ENCODE assay signal across 1 cellular context in genomic region chr12:122646568-122647220, GRCh38.
TF ChIP-seq lines count a peak whose summit lies in the region.

No MANE protein-coding gene starts in this region.

TF ChIP-seq in K562, 482 proteins besides CTCF, POLR2A, EP300 and RAD21 (continued from another document):
- TF ChIP-seq, protein P1, sequence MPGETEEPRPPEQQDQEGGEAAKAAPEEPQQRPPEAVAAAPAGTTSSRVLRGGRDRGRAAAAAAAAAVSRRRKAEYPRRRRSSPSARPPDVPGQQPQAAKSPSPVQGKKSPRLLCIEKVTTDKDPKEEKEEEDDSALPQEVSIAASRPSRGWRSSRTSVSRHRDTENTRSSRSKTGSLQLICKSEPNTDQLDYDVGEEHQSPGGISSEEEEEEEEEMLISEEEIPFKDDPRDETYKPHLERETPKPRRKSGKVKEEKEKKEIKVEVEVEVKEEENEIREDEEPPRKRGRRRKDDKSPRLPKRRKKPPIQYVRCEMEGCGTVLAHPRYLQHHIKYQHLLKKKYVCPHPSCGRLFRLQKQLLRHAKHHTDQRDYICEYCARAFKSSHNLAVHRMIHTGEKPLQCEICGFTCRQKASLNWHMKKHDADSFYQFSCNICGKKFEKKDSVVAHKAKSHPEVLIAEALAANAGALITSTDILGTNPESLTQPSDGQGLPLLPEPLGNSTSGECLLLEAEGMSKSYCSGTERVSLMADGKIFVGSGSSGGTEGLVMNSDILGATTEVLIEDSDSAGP (CRISPR knock-in tag; IDR thresholded peaks at IDR 0.05): no peak
- TF ChIP-seq NR0B1 (IDR thresholded peaks at IDR 0.05; ENCODE audit: partially characterized antibody) (no peak), HNRNPH1 (optimal IDR thresholded peaks at IDR 0.05; ENCODE audit: low read depth, low read length) (no peak), ZNF699 (CRISPR knock-in tag; IDR thresholded peaks at IDR 0.05; ENCODE audit: insufficient replicate concordance) (no peak), BRD4 (IDR thresholded peaks at IDR 0.05) (no peak), TRIM24 (IDR thresholded peaks at IDR 0.05) (peak in 1 of 2 experiments; percentile 23; a peak in 2 of 4 replicates), TRIM28 (IDR thresholded peaks at IDR 0.05) (no peak), ZNF3 (CRISPR knock-in tag; IDR thresholded peaks at IDR 0.05) (no peak), CEBPG (CRISPR knock-in tag; IDR thresholded peaks at IDR 0.05) (peak; percentile 87), CEBPG (tag; conservative IDR thresholded peaks at IDR 0.05 in 1 of 2, IDR thresholded peaks at IDR 0.05 in 1 of 2) (peak in 1 of 2 experiments; percentile 89; a peak in 2 of 4 replicates), FOXK2 (conservative IDR thresholded peaks at IDR 0.05 in 1 of 2, IDR thresholded peaks at IDR 0.05 in 1 of 2; ENCODE audit: low read depth in 2 of 2) (no peak), SMARCE1 (IDR thresholded peaks at IDR 0.05) (no peak), ELF1 (tag; IDR thresholded peaks at IDR 0.05) (no peak), ZNF436 (CRISPR knock-in tag; IDR thresholded peaks at IDR 0.05) (no peak), XRCC3 (IDR thresholded peaks at IDR 0.05) (no peak), USF2 (CRISPR knock-in tag; IDR thresholded peaks at IDR 0.05) (no peak)
- TF ChIP-seq, protein P2, sequence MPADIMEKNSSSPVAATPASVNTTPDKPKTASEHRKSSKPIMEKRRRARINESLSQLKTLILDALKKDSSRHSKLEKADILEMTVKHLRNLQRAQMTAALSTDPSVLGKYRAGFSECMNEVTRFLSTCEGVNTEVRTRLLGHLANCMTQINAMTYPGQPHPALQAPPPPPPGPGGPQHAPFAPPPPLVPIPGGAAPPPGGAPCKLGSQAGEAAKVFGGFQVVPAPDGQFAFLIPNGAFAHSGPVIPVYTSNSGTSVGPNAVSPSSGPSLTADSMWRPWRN (IDR thresholded peaks at IDR 0.05; ENCODE audit: low read depth): no peak
- TF ChIP-seq, protein P3, sequence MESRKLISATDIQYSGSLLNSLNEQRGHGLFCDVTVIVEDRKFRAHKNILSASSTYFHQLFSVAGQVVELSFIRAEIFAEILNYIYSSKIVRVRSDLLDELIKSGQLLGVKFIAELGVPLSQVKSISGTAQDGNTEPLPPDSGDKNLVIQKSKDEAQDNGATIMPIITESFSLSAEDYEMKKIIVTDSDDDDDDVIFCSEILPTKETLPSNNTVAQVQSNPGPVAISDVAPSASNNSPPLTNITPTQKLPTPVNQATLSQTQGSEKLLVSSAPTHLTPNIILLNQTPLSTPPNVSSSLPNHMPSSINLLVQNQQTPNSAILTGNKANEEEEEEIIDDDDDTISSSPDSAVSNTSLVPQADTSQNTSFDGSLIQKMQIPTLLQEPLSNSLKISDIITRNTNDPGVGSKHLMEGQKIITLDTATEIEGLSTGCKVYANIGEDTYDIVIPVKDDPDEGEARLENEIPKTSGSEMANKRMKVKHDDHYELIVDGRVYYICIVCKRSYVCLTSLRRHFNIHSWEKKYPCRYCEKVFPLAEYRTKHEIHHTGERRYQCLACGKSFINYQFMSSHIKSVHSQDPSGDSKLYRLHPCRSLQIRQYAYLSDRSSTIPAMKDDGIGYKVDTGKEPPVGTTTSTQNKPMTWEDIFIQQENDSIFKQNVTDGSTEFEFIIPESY (CRISPR knock-in tag; IDR thresholded peaks at IDR 0.05): no peak
- TF ChIP-seq, protein P4, sequence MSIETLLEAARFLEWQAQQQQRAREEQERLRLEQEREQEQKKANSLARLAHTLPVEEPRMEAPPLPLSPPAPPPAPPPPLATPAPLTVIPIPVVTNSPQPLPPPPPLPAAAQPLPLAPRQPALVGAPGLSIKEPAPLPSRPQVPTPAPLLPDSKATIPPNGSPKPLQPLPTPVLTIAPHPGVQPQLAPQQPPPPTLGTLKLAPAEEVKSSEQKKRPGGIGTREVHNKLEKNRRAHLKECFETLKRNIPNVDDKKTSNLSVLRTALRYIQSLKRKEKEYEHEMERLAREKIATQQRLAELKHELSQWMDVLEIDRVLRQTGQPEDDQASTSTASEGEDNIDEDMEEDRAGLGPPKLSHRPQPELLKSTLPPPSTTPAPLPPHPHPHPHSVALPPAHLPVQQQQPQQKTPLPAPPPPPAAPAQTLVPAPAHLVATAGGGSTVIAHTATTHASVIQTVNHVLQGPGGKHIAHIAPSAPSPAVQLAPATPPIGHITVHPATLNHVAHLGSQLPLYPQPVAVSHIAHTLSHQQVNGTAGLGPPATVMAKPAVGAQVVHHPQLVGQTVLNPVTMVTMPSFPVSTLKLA (conservative IDR thresholded peaks at IDR 0.05): peak; percentile 54 to 70
- TF ChIP-seq, protein P5, sequence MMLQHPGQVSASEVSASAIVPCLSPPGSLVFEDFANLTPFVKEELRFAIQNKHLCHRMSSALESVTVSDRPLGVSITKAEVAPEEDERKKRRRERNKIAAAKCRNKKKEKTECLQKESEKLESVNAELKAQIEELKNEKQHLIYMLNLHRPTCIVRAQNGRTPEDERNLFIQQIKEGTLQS (IDR thresholded peaks at IDR 0.05): peak; percentile 94
- TF ChIP-seq, protein P5 (CRISPR knock-in tag; conservative IDR thresholded peaks at IDR 0.05): no peak
- TF ChIP-seq, protein P6, sequence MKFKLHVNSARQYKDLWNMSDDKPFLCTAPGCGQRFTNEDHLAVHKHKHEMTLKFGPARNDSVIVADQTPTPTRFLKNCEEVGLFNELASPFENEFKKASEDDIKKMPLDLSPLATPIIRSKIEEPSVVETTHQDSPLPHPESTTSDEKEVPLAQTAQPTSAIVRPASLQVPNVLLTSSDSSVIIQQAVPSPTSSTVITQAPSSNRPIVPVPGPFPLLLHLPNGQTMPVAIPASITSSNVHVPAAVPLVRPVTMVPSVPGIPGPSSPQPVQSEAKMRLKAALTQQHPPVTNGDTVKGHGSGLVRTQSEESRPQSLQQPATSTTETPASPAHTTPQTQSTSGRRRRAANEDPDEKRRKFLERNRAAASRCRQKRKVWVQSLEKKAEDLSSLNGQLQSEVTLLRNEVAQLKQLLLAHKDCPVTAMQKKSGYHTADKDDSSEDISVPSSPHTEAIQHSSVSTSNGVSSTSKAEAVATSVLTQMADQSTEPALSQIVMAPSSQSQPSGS (CRISPR knock-in tag; IDR thresholded peaks at IDR 0.05): no peak
- TF ChIP-seq, protein P7, sequence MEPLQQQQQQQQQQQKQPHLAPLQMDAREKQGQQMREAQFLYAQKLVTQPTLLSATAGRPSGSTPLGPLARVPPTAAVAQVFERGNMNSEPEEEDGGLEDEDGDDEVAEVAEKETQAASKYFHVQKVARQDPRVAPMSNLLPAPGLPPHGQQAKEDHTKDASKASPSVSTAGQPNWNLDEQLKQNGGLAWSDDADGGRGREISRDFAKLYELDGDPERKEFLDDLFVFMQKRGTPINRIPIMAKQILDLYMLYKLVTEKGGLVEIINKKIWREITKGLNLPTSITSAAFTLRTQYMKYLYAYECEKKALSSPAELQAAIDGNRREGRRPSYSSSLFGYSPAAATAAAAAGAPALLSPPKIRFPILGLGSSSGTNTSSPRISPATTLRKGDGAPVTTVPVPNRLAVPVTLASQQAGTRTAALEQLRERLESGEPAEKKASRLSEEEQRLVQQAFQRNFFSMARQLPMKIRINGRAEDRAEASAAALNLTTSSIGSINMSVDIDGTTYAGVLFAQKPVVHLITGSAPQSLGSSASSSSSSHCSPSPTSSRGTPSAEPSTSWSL (CRISPR knock-in tag; IDR thresholded peaks at IDR 0.05; ENCODE audit: borderline replicate concordance): no peak
